In genomic region chr9:84323777-84324317, GRCh38 we compare ENCODE assay signal across 1 cellular context.
TF ChIP-seq lines count a peak whose summit lies in the region.

No MANE protein-coding gene starts in this region.

TF ChIP-seq in HepG2, 621 proteins besides CTCF, POLR2A, EP300 and RAD21:
- TF ChIP-seq, protein P1, sequence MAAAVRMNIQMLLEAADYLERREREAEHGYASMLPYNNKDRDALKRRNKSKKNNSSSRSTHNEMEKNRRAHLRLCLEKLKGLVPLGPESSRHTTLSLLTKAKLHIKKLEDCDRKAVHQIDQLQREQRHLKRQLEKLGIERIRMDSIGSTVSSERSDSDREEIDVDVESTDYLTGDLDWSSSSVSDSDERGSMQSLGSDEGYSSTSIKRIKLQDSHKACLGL (CRISPR knock-in tag; IDR thresholded peaks at IDR 0.05) = no peak
- TF ChIP-seq IKZF5 (CRISPR knock-in tag; IDR thresholded peaks at IDR 0.05) = no peak
- TF ChIP-seq MBD4 (IDR thresholded peaks at IDR 0.05; ENCODE audit: borderline replicate concordance, low read length) = no peak
- no peak for TF ChIP-seq ZNF430 (CRISPR knock-in tag; IDR thresholded peaks at IDR 0.05)
- TF ChIP-seq, protein P2, sequence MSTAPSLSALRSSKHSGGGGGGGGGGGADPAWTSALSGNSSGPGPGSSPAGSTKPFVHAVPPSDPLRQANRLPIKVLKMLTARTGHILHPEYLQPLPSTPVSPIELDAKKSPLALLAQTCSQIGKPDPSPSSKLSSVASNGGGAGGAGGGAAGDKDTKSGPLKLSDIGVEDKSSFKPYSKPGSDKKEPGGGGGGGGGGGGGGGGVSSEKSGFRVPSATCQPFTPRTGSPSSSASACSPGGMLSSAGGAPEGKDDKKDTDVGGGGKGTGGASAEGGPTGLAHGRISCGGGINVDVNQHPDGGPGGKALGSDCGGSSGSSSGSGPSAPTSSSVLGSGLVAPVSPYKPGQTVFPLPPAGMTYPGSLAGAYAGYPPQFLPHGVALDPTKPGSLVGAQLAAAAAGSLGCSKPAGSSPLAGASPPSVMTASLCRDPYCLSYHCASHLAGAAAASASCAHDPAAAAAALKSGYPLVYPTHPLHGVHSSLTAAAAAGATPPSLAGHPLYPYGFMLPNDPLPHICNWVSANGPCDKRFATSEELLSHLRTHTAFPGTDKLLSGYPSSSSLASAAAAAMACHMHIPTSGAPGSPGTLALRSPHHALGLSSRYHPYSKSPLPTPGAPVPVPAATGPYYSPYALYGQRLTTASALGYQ (CRISPR knock-in tag; IDR thresholded peaks at IDR 0.05) = no peak
- TF ChIP-seq CBX1 (IDR thresholded peaks at IDR 0.05; ENCODE audit: low read depth) = no peak
- TF ChIP-seq PREB (CRISPR knock-in tag; IDR thresholded peaks at IDR 0.05) = no peak
- no peak for TF ChIP-seq ZSCAN31 (CRISPR knock-in tag; IDR thresholded peaks at IDR 0.05; ENCODE audit: low read depth)
- TF ChIP-seq CENPX (CRISPR knock-in tag; IDR thresholded peaks at IDR 0.05) = no peak
- TF ChIP-seq ZNF839 (CRISPR knock-in tag; IDR thresholded peaks at IDR 0.05; ENCODE audit: borderline replicate concordance) = no peak
- TF ChIP-seq GATAD1 (CRISPR knock-in tag; IDR thresholded peaks at IDR 0.05) = no peak
- TF ChIP-seq, protein P3, sequence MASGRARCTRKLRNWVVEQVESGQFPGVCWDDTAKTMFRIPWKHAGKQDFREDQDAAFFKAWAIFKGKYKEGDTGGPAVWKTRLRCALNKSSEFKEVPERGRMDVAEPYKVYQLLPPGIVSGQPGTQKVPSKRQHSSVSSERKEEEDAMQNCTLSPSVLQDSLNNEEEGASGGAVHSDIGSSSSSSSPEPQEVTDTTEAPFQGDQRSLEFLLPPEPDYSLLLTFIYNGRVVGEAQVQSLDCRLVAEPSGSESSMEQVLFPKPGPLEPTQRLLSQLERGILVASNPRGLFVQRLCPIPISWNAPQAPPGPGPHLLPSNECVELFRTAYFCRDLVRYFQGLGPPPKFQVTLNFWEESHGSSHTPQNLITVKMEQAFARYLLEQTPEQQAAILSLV (CRISPR knock-in tag; IDR thresholded peaks at IDR 0.05; ENCODE audit: borderline replicate concordance) = no peak
- no peak for TF ChIP-seq RFX5 (IDR thresholded peaks at IDR 0.05; ENCODE audit: low read depth, low read length)
- TF ChIP-seq BCL3 (CRISPR knock-in tag; IDR thresholded peaks at IDR 0.05) = no peak
- TF ChIP-seq SMAD1 (CRISPR knock-in tag; IDR thresholded peaks at IDR 0.05; ENCODE audit: borderline replicate concordance, low read depth) = no peak
- TF ChIP-seq, protein P4, sequence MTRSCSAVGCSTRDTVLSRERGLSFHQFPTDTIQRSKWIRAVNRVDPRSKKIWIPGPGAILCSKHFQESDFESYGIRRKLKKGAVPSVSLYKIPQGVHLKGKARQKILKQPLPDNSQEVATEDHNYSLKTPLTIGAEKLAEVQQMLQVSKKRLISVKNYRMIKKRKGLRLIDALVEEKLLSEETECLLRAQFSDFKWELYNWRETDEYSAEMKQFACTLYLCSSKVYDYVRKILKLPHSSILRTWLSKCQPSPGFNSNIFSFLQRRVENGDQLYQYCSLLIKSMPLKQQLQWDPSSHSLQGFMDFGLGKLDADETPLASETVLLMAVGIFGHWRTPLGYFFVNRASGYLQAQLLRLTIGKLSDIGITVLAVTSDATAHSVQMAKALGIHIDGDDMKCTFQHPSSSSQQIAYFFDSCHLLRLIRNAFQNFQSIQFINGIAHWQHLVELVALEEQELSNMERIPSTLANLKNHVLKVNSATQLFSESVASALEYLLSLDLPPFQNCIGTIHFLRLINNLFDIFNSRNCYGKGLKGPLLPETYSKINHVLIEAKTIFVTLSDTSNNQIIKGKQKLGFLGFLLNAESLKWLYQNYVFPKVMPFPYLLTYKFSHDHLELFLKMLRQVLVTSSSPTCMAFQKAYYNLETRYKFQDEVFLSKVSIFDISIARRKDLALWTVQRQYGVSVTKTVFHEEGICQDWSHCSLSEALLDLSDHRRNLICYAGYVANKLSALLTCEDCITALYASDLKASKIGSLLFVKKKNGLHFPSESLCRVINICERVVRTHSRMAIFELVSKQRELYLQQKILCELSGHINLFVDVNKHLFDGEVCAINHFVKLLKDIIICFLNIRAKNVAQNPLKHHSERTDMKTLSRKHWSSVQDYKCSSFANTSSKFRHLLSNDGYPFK (CRISPR knock-in tag; IDR thresholded peaks at IDR 0.05; ENCODE audit: borderline replicate concordance) = no peak
- no peak for TF ChIP-seq ZNF549 (CRISPR knock-in tag; IDR thresholded peaks at IDR 0.05)
- no peak for TF ChIP-seq ZNF354B (CRISPR knock-in tag; IDR thresholded peaks at IDR 0.05)
- no peak for TF ChIP-seq HDAC2 (CRISPR knock-in tag; IDR thresholded peaks at IDR 0.05)
